ENCODE assay signal across 21 cellular contexts in the genomic region with DNA sequence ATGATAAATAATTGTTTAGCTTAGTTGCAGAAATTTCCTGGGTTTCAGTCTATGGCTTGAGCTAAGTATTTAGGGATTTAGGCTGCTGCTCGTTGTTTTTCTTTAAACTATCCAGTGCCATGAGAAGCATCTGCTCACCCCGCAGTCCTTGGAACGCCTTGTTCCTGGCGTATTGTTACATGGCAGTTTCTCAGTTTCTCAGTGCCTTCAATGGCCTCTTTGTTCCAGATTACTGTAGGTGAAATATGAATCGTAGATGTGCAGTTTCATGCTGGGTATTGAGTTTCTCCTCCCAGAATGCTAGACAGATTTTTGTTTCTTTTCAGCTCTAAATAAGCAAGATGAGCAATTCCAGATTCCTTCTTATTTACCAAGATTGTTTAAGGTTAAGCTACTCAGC.
DNase-seq lines count a peak whose midpoint lies in the region; ATAC-seq and TF ChIP-seq lines count a peak whose summit lies in the region.
"Had no signal": no experiment of that assay in that cellular context is flagged by ENCODE, and none has a peak within 500 bp of the region (broad histone marks: within the 10 kb centered on the region; RNA-seq: fewer than 3 reads in every experiment).

No MANE protein-coding gene starts in this region.

- no peaks in the 10 kb centered on the region for H3K9me2 ChIP-seq in hepatocyte (replicated peaks; ENCODE audit: insufficient read depth)

- no peaks in the 10 kb centered on the region for H3K4me1 ChIP-seq in hepatocyte (ENCODE audit: insufficient read depth)
- no peaks in the 10 kb centered on the region for H3K4me1 ChIP-seq in skeletal muscle satellite cell (ENCODE audit: control insufficient read depth, insufficient read depth, low read length)
- H3K4me1 ChIP-seq: uterus had no signal

- no peak overlapping the region for H3K9ac ChIP-seq in skeletal muscle satellite cell (ENCODE audit: low read depth, low read length)

- no peak overlapping the region for H2AFZ ChIP-seq in hepatocyte

- no peak for ATAC-seq in GM19467 (IDR thresholded peaks at IDR 0.05; ENCODE audit: unreplicated experiment)
- ATAC-seq: activated T-cell treated with anti-CD3 and anti-CD28 coated beads, Interleukin-2, amount 50 U/mL, for 72 hours; natural killer cell; T-helper 17 cell had no signal

- H3K9me3 ChIP-seq in hepatocyte (ENCODE audit: low read depth) (no peaks in the 10 kb centered on the region), skeletal muscle satellite cell (replicated peaks; ENCODE audit: low read length) (no peaks in the 10 kb centered on the region)
- H3K9me3 ChIP-seq: uterus had no signal

- H3K4me2 ChIP-seq in hepatocyte (no peak overlapping the region), skeletal muscle satellite cell (ENCODE audit: low read length) (peak overlapping the region; percentile 61)

- DNase-seq in NCI-H2107 treated with DMSO at 0.1 percent for 48 hours (lab: John Stamatoyannopoulos, UW; ENCODE audit: unreplicated experiment) = peak; percentile 89
- DNase-seq in NCI-H2107 (lab: John Stamatoyannopoulos, UW) = no peak
- peak; percentile 4 for DNase-seq in UCSD-AML1 (lab: John Stamatoyannopoulos, UW; ENCODE audit: unreplicated experiment)
- DNase-seq in hepatocyte (ENCODE audit: low spot score) = no peak
- DNase-seq in NCI-H748 treated with DMSO at 0.1 percent for 48 hours (lab: John Stamatoyannopoulos, UW) = no peak
- DNase-seq in H7 = no peak
- DNase-seq: 8988T; activated T-cell treated with anti-CD3 and anti-CD28 coated beads, Interleukin-2, amount 50 U/mL, for 72 hours; brain microvascular endothelial cell; dermis blood vessel endothelial cell; kidney glomerular epithelial cell; mesenchymal stem cell; natural killer cell; NCI-H187 treated with DMSO at 0.1 percent for 48 hours; NCI-H774; OCI-M1; SHP77 treated with DMSO at 0.1 percent for 48 hours; T-helper 17 cell; uterus had no signal

- H3K4me3 ChIP-seq in hepatocyte (no peak overlapping the region), skeletal muscle satellite cell (ENCODE audit: low read length) (peak overlapping the region; percentile 1), H7 (ENCODE audit: insufficient read depth, low read depth, low read length) (no peak overlapping the region)
- H3K4me3 ChIP-seq: uterus had no signal

- H3K27ac ChIP-seq in hepatocyte = peak overlapping the region; percentile 36
- H3K27ac ChIP-seq: brain microvascular endothelial cell, uterus had no signal

- no peaks in the 10 kb centered on the region for H4K20me1 ChIP-seq in hepatocyte (ENCODE audit: insufficient read depth, poor library complexity, severe bottlenecking)

- H3K27me3 ChIP-seq in hepatocyte (no peaks in the 10 kb centered on the region), skeletal muscle satellite cell (ENCODE audit: control insufficient read depth, insufficient read depth, low read length) (no peaks in the 10 kb centered on the region), H7 (ENCODE audit: control insufficient read depth, insufficient read depth, low read length) (no peaks in the 10 kb centered on the region)
- H3K27me3 ChIP-seq: brain microvascular endothelial cell, uterus had no signal

- 69% methylated on average over 5 of the region's 5 CpGs for WGBS in hepatocyte (ENCODE audit: low lambda C conversion rate, missing lambda C conversion rate)

- no peak for TF ChIP-seq CTCF in hepatocyte (IDR thresholded peaks at IDR 0.05; ENCODE audit: poor library complexity)

- no peaks in the 10 kb centered on the region for H3K36me3 ChIP-seq in hepatocyte (replicated peaks; ENCODE audit: insufficient read depth, low read depth)
- no peaks in the 10 kb centered on the region for H3K36me3 ChIP-seq in skeletal muscle satellite cell (ENCODE audit: insufficient read depth, low read length)
- H3K36me3 ChIP-seq in H7 (replicated peaks; ENCODE audit: control insufficient read depth, insufficient read depth, low read length) = no peaks in the 10 kb centered on the region
- H3K36me3 ChIP-seq: brain microvascular endothelial cell, uterus had no signal

- no peaks in the 10 kb centered on the region for H3K79me2 ChIP-seq in hepatocyte

Comparison
In these comparisons a context has a peak if more than half of its experiments do, and no peak if none do; other contexts are left out.
1. DNase-seq: peak in NCI-H2107 treated with DMSO at 0.1 percent for 48 hours (single experiment) and UCSD-AML1 (single experiment); none in NCI-H2107 (single experiment), hepatocyte (single experiment), NCI-H748 treated with DMSO at 0.1 percent for 48 hours (single experiment) and H7 (single experiment).